13 cellular contexts compared by ENCODE assay signal in genomic region chr16:85767569-85767968, GRCh38. TPM values are rescaled to one million over a fixed set of nuclear protein-coding genes. Genes with fewer than 3 reads are reported as not detected.
DNase-seq lines count a peak whose midpoint lies in the region; ATAC-seq and TF ChIP-seq lines count a peak whose summit lies in the region.
"Had no signal": no experiment of that assay in that cellular context is flagged by ENCODE, and none has a peak within 500 bp of the region (broad histone marks: within the 10 kb centered on the region; RNA-seq: fewer than 3 reads in every experiment).

No MANE protein-coding gene starts in this region.

- DNase-seq in H4 (ENCODE audit: low spot score), result peak; percentile 91
- peak; percentile 90 for DNase-seq in RPMI7951 (ENCODE audit: low read depth)
- DNase-seq in fibroblast of lung (ENCODE audit: low read depth in 2 of 2), result peak; percentile 84 to 86
- peak; percentile 82 for DNase-seq in renal cortical epithelial cell (ENCODE audit: low read depth)
- no peak for DNase-seq in thyroid gland
- no peak for DNase-seq in body of pancreas
- DNase-seq: GDM1; naive B cell; stimulated activated CD4-positive, alpha-beta T cell treated with anti-CD3 and anti-CD28 coated beads, Interleukin-4, amount 100 ng/mL, for 24 hours; T-helper 2 cell had no signal

- H3K9ac ChIP-seq in fibroblast of lung (ENCODE audit: insufficient read depth, low read length), result no peak overlapping the region

- H3K36me3 ChIP-seq in fibroblast of lung (ENCODE audit: control insufficient read depth, insufficient read depth, low read length) (no peaks in the 10 kb centered on the region), thyroid gland (no peaks in the 10 kb centered on the region), body of pancreas (replicated peaks in 1 of 2; ENCODE audit: insufficient read depth in 1 of 2, low read depth in 2 of 2) (no peaks in the 10 kb centered on the region)

- H3K9me3 ChIP-seq in fibroblast of lung (ENCODE audit: control insufficient read depth, insufficient read depth, low read depth, low read length) (no peaks in the 10 kb centered on the region), thyroid gland (no peaks in the 10 kb centered on the region), body of pancreas (no peaks in the 10 kb centered on the region)

- intact Hi-C loops in thyroid gland (cut with DNase I), result no loop called here
- intact Hi-C loops in body of pancreas (cut with DNase I), result no loop called here

- H3K79me2 ChIP-seq in fibroblast of lung (ENCODE audit: control insufficient read depth, insufficient read depth, low read length), result no peaks in the 10 kb centered on the region

- TF ChIP-seq CTCF in fibroblast of lung (conservative IDR thresholded peaks at IDR 0.05 in 1 of 2, IDR thresholded peaks at IDR 0.05 in 1 of 2; ENCODE audit: low read depth in 1 of 2, low read length in 2 of 2) (no peak), thyroid gland (IDR thresholded peaks at IDR 0.05) (no peak), body of pancreas (IDR thresholded peaks at IDR 0.05) (no peak)

- WGBS in thyroid gland, 2 donors, result 71 to 74% methylated on average over 7 of the region's 7 CpGs
- WGBS in body of pancreas, 2 donors, result 64 to 81% methylated on average over 7 of the region's 7 CpGs

- TF ChIP-seq POLR2A in thyroid gland (IDR thresholded peaks at IDR 0.05) (no peak), body of pancreas (IDR thresholded peaks at IDR 0.05) (no peak)

- H2AFZ ChIP-seq in fibroblast of lung (ENCODE audit: low read length), result peak overlapping the region; percentile 77

- ATAC-seq in GM19035 (IDR thresholded peaks at IDR 0.05; ENCODE audit: unreplicated experiment) (no peak), body of pancreas (no peak), HG02870 (IDR thresholded peaks at IDR 0.05; ENCODE audit: unreplicated experiment) (no peak)

- H3K4me1 ChIP-seq in fibroblast of lung (ENCODE audit: control insufficient read depth, extremely low read depth, insufficient read depth, low read length) (peaks cover 9% of the 10 kb centered on the region), thyroid gland (no peaks in the 10 kb centered on the region), body of pancreas (no peaks in the 10 kb centered on the region)

- peak overlapping the region; percentile 71 for H3K27ac ChIP-seq in fibroblast of lung (ENCODE audit: insufficient read depth, low read length)
- no peak overlapping the region for H3K27ac ChIP-seq in thyroid gland
- H3K27ac ChIP-seq in body of pancreas, result no peak overlapping the region

- no peak overlapping the region for H3K4me3 ChIP-seq in fibroblast of lung (replicated peaks in 1 of 4; ENCODE audit: control extremely low read depth in 1 of 4, insufficient read depth in 1 of 4, low read depth in 3 of 4, low read length in 4 of 4)
- no peak overlapping the region for H3K4me3 ChIP-seq in thyroid gland (replicated peaks in 1 of 3)
- H3K4me3 ChIP-seq in body of pancreas, result no peak overlapping the region

- peak overlapping the region; percentile 48 for H3K4me2 ChIP-seq in fibroblast of lung (ENCODE audit: extremely low read depth, insufficient read depth, low read length)

- no peaks in the 10 kb centered on the region for H4K20me1 ChIP-seq in fibroblast of lung (ENCODE audit: control insufficient read depth, extremely low read depth, insufficient read depth, low read length)

- H3K27me3 ChIP-seq in fibroblast of lung (ENCODE audit: control insufficient read depth, insufficient read depth, low read length), result no peaks in the 10 kb centered on the region
- H3K27me3 ChIP-seq in thyroid gland, result no peaks in the 10 kb centered on the region
- H3K27me3 ChIP-seq in body of pancreas, result no peaks in the 10 kb centered on the region

RNA-seq across cellular contexts. Expression of gene C16orf74, which starts 16.7 kb away (rescaled TPM):
- total RNA-seq in H4 (2014; rRNA removed; shearing (Covaris generic)), result 4.7 and 5.8 TPM in 2 replicates
- total RNA-seq in RPMI7951 (2014; rRNA removed; shearing (Covaris generic)), result 3.9 and 6.2 TPM in 2 replicates
- total RNA-seq in fibroblast of lung (5.4 and 6.4 TPM in 2 replicates), renal cortical epithelial cell (1.6 and 8.5 TPM in 2 replicates), thyroid gland (1 to 10 TPM in 3 of 4 donors, not detected in 1; 5.1 to 8.4 (median 6.3) TPM), body of pancreas (1 to 10 TPM; 1.0 to 5.9 TPM)
- polyA plus RNA-seq in fibroblast of lung, result 3.2 and 4.6 TPM in 2 replicates
- polyA plus RNA-seq in fibroblast of lung (2012), result 8.0 and 9.6 TPM in 2 replicates
- 0.35 and 2.3 TPM in 2 replicates for polyA minus RNA-seq in fibroblast of lung (ENCODE audit: low replicate concordance)
- total RNA-seq: activated T-helper 2 cell treated with anti-CD3 and anti-CD28 coated beads, Interferon-gamma antibody, Interleukin-2, Interleukin-4, amounts not matched to agents 10 μg/mL and 5 μg/mL and 100 μg/mL, durations not matched to agents 14 hours and 24 hours and 36 hours had no signal

RNA-seq across cellular contexts. Expression of gene EMC8, which starts 31.8 kb away (rescaled TPM):
- 57.9 and 72.0 TPM in 2 replicates for total RNA-seq in H4 (2014; rRNA removed; shearing (Covaris generic))
- 46.9 and 51.4 TPM in 2 replicates for total RNA-seq in RPMI7951 (2014; rRNA removed; shearing (Covaris generic))
- total RNA-seq in fibroblast of lung (22.6 and 25.1 TPM in 2 replicates), renal cortical epithelial cell (25.5 and 26.6 TPM in 2 replicates), thyroid gland (10 to 100 TPM; 23.4 to 53.6 (median 41.7) TPM), body of pancreas (10 to 100 TPM; 16.3 to 30.7 TPM)
- 25.9 and 35.1 TPM in 2 replicates for polyA plus RNA-seq in fibroblast of lung
- 21.4 and 32.5 TPM in 2 replicates for polyA plus RNA-seq in fibroblast of lung (2012)
- polyA minus RNA-seq in fibroblast of lung (ENCODE audit: low replicate concordance), result 26.6 and 103 TPM in 2 replicates

RNA-seq across cellular contexts. Expression of gene COX4I1, which starts 31.9 kb away (rescaled TPM):
- 685 and 712 TPM in 2 replicates for total RNA-seq in H4 (2014; rRNA removed; shearing (Covaris generic))
- 560 and 594 TPM in 2 replicates for total RNA-seq in RPMI7951 (2014; rRNA removed; shearing (Covaris generic))
- total RNA-seq in fibroblast of lung (442 and 484 TPM in 2 replicates), renal cortical epithelial cell (349 and 463 TPM in 2 replicates), thyroid gland (100 to 1,000 TPM; 516 to 726 (median 632) TPM), body of pancreas (100 to 1,000 TPM; 259 to 291 TPM)
- 597 and 653 TPM in 2 replicates for polyA plus RNA-seq in fibroblast of lung
- polyA plus RNA-seq in fibroblast of lung (2012), result 682 and 746 TPM in 2 replicates
- polyA minus RNA-seq in fibroblast of lung (ENCODE audit: low replicate concordance), result 141 and 213 TPM in 2 replicates

Comparison
In these comparisons a context has a peak if more than half of its experiments do, and no peak if none do; other contexts are left out.
1. DNase-seq: peak in H4 (single experiment), RPMI7951 (single experiment), fibroblast of lung (2 of 2) and renal cortical epithelial cell (single experiment); none in thyroid gland (0 of 2) and body of pancreas (0 of 4).